Comparison of ENCODE assay signal across 8 cellular contexts in the genomic region with DNA sequence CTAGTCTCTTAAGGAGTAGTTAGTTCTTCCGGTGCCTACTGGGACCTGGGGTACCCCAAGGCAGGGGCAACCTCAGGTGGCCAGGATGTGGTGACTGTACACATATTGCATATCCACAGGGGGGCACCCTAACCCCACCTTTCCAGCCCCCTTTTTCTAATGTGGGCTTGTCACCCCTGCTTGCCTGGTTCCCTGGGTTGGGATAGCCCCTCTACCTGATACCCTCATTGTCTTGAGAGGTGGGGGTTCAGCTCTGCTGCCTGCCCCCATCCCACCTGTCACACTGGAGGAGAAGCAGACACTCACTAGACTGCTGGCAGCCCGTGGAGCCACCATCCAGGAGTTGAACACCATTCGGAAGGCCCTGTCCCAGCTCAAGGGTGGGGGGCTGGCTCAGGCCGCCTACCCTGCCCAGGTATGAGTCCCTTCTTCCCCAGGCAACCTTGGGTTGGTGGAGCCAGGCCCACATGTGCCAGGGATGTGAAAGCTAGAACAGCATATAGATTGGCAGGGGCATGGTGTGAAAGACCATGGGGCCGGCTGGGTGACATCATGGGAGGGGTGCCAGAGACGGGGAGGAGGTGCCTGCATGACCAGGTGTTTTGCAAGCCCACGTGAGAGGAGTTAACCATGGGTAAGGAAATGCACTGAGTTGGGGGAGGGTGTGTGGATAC. TPM values are rescaled to one million over a fixed set of nuclear protein-coding genes. Genes with fewer than 3 reads are reported as not detected.
DNase-seq lines count a peak whose midpoint lies in the region; ATAC-seq and TF ChIP-seq lines count a peak whose summit lies in the region.

No MANE protein-coding gene starts in this region.

- no peaks in the 10 kb centered on the region for H3K9me3 ChIP-seq in heart left ventricle
- H3K9me3 ChIP-seq in SU-DHL-6 (ENCODE audit: insufficient read depth, low read length), result no peaks in the 10 kb centered on the region

- H4K20me1 ChIP-seq in SU-DHL-6 (ENCODE audit: low read depth, low read length), result no peaks in the 10 kb centered on the region

- H3K9ac ChIP-seq in SU-DHL-6 (ENCODE audit: low read length), result no peak overlapping the region

- TF ChIP-seq POLR2A in heart left ventricle (IDR thresholded peaks at IDR 0.05), result no peak

- H3K36me3 ChIP-seq in heart left ventricle (peaks cover 0 to 40% (median 13%) of the 10 kb centered on the region in 9 donors), SU-DHL-6 (ENCODE audit: low read length) (no peaks in the 10 kb centered on the region)

- H3K4me3 ChIP-seq in heart left ventricle (no peak overlapping the region), SU-DHL-6 (ENCODE audit: insufficient read depth, low read length, poor library complexity, severe bottlenecking) (no peak overlapping the region)

- H3K27ac ChIP-seq in heart left ventricle (no peak overlapping the region), SU-DHL-6 (ENCODE audit: low read depth, low read length) (no peak overlapping the region)

- H3K9me2 ChIP-seq in SU-DHL-6 (replicated peaks; ENCODE audit: insufficient read depth, low read length), result no peaks in the 10 kb centered on the region

- no peak for DNase-seq in heart left ventricle
- DNase-seq in Right ventricle myocardium superior, result no peak
- DNase-seq in dermis blood vessel endothelial cell, result peak; percentile 56
- peak; percentile 56 for DNase-seq in retina
- no peak for DNase-seq in omental fat pad (ENCODE audit: low spot score)
- DNase-seq in COLO829 (ENCODE audit: low spot score), result no peak

- H2AFZ ChIP-seq in SU-DHL-6 (ENCODE audit: low read depth, low read length, severe bottlenecking), result no peak overlapping the region

- intact Hi-C loops in heart left ventricle (cut with DNase I) (loop anchor here in 8 of 10 donors (1.0 to 5.0 kb wide), 6 partner anchors 46 to 116 kb away; no protein-coding TSS in a partner anchor), Right ventricle myocardium superior (cut with DNase I) (loop anchor here (5.0 kb wide), 1 partner anchor 51 kb away; no protein-coding TSS in a partner anchor)

- H3K79me2 ChIP-seq in SU-DHL-6 (ENCODE audit: insufficient read depth, low read length), result peaks cover 4% of the 10 kb centered on the region; the same call in 1 of the 2 replicates

- H3K27me3 ChIP-seq in heart left ventricle (no peaks in the 10 kb centered on the region), SU-DHL-6 (ENCODE audit: low read length) (no peaks in the 10 kb centered on the region)

- no peak overlapping the region for H3K4me2 ChIP-seq in SU-DHL-6 (ENCODE audit: low read depth, low read length, poor library complexity, severe bottlenecking)

- 0 out of 2 replicates have a peak, but pooled peaks cover 3% of the 10 kb centered on the region for H3F3A ChIP-seq in SU-DHL-6 (ENCODE audit: insufficient read depth)

- H3K4me1 ChIP-seq in heart left ventricle, result peaks cover 0 to 20% (median 11%) of the 10 kb centered on the region in 12 donors

- TF ChIP-seq CTCF in heart left ventricle (IDR thresholded peaks at IDR 0.05) (peak; percentile 38 to 60 (median 52)), SU-DHL-6 (IDR thresholded peaks at IDR 0.05; ENCODE audit: insufficient read depth, low read length, poor library complexity, severe bottlenecking) (peak; percentile 44), omental fat pad (IDR thresholded peaks at IDR 0.05) (no peak)

- no peak for ATAC-seq in heart left ventricle
- ATAC-seq in Right ventricle myocardium superior (ENCODE audit: poor library complexity), result no peak
- no peak for ATAC-seq in omental fat pad (ENCODE audit: low FRiP score)
- no peak for ATAC-seq in HG02678 (IDR thresholded peaks at IDR 0.05; ENCODE audit: unreplicated experiment)

- 74 to 88% (median 84%) methylated on average over 5 to 7 of the region's 7 CpGs for WGBS in heart left ventricle, 4 donors

RNA-seq across cellular contexts. Expression of a gene that starts 4.0 kb away (rescaled TPM):
- total RNA-seq in heart left ventricle (1 to 10 TPM; 2.6 to 8.4 (median 4.1) TPM), Right ventricle myocardium superior (5.3 TPM), dermis blood vessel endothelial cell (22.3 and 22.9 TPM in 2 replicates), omental fat pad (10 to 100 TPM; 12.7 to 63.5 (median 41.4) TPM)
- 1 to 10 TPM; 4.7 to 6.4 TPM for polyA plus RNA-seq in heart left ventricle

RNA-seq across cellular contexts. Expression of a gene that starts 13.2 kb away (rescaled TPM):
- 10 to 100 TPM; 44.9 to 73.6 (median 61.2) TPM for total RNA-seq in heart left ventricle
- 10 to 100 TPM; 24.7 to 69.2 TPM for polyA plus RNA-seq in heart left ventricle
- total RNA-seq in Right ventricle myocardium superior, result 61.0 TPM
- 81.3 and 111 TPM in 2 replicates for total RNA-seq in dermis blood vessel endothelial cell
- 10 to 100 TPM; 42.9 to 56.9 (median 51.4) TPM for total RNA-seq in omental fat pad

RNA-seq across cellular contexts. Expression of a gene that starts 24.5 kb away (rescaled TPM):
- total RNA-seq in heart left ventricle (1 to 10 TPM in 8 of 9 donors, under 1 TPM in 1; 0.95 to 6.6 (median 2.8) TPM), Right ventricle myocardium superior (1.9 TPM), dermis blood vessel endothelial cell (3.3 and 5.6 TPM in 2 replicates), omental fat pad (10 to 100 TPM in 3 of 4 donors, 1 to 10 TPM in 1; 6.7 to 24.9 (median 14.1) TPM)
- polyA plus RNA-seq in heart left ventricle, result 1 to 10 TPM; 1.2 to 3.8 TPM

RNA-seq across cellular contexts. Expression of a gene that starts 46.1 kb away (rescaled TPM):
- 10 to 100 TPM in 2 of 9 donors, 1 to 10 TPM in 7; 5.7 to 30.2 (median 8.2) TPM for total RNA-seq in heart left ventricle
- polyA plus RNA-seq in heart left ventricle, result 1 to 10 TPM; 5.6 to 6.6 TPM
- 8.4 TPM for total RNA-seq in Right ventricle myocardium superior
- total RNA-seq in dermis blood vessel endothelial cell, result 20.6 and 25.0 TPM in 2 replicates
- 10 to 100 TPM; 17.0 to 32.2 (median 23.9) TPM for total RNA-seq in omental fat pad

RNA-seq across cellular contexts. Expression of a gene that starts 52.7 kb away (rescaled TPM):
- total RNA-seq in heart left ventricle, result 100 to 1,000 TPM in 7 of 9 donors, 10 to 100 TPM in 2; 62.9 to 133 (median 117) TPM
- 100 to 1,000 TPM in 1 of 2 donors, 10 to 100 TPM in 1; 45.8 to 109 TPM for polyA plus RNA-seq in heart left ventricle
- total RNA-seq in Right ventricle myocardium superior, result 131 TPM
- total RNA-seq in dermis blood vessel endothelial cell, result 144 and 147 TPM in 2 replicates
- 100 to 1,000 TPM in 1 of 4 donors, 10 to 100 TPM in 3; 50.1 to 116 (median 78.3) TPM for total RNA-seq in omental fat pad

Comparison
In these comparisons a context has a peak if more than half of its experiments do, and no peak if none do; other contexts are left out.
1. DNase-seq: peak in dermis blood vessel endothelial cell (single experiment) and retina (single experiment); none in heart left ventricle (0 of 5), Right ventricle myocardium superior (single experiment), omental fat pad (single experiment) and COLO829 (single experiment).
2. CTCF ChIP-seq: peak in heart left ventricle (12 of 12) and SU-DHL-6 (single experiment); none in omental fat pad (0 of 3).